Comparison of ENCODE assay signal across 13 cellular contexts in genomic region chr2:109134741-109135571, GRCh38. TPM values are rescaled to one million over a fixed set of nuclear protein-coding genes. Genes with fewer than 3 reads are reported as not detected.
DNase-seq lines count a peak whose midpoint lies in the region; ATAC-seq and TF ChIP-seq lines count a peak whose summit lies in the region.
"Had no signal": no experiment of that assay in that cellular context is flagged by ENCODE, and none has a peak within 500 bp of the region (broad histone marks: within the 10 kb centered on the region; RNA-seq: fewer than 3 reads in every experiment).

No MANE protein-coding gene starts in this region.

- ATAC-seq in HG02642 (IDR thresholded peaks at IDR 0.05; ENCODE audit: poor library complexity, unreplicated experiment) = peak; percentile 67
- ATAC-seq in stimulated activated naive B cell treated with anti-CD40 and anti-IgM and Interleukin-4, amounts not matched to agents 10 μg/mL and 1 μg/mL and 100 μg/mL, for 72 hours (replicated peaks) = peak; percentile 50 to 54
- ATAC-seq: A549, esophagus mucosa had no signal

- peaks cover 16 to 30% of the 10 kb centered on the region in 2 donors for H3K4me1 Mint-ChIP-seq in stimulated activated naive B cell treated with anti-CD40 and anti-IgM and Interleukin-4, amounts not matched to agents 10 μg/mL and 1 μg/mL and 100 μg/mL, for 72 hours

- H3K4me3 Mint-ChIP-seq in stimulated activated naive B cell treated with anti-CD40 and anti-IgM and Interleukin-4, amounts not matched to agents 10 μg/mL and 1 μg/mL and 100 μg/mL, for 72 hours = no peak overlapping the region
- H3K4me3 Mint-ChIP-seq: IgD-negative memory B cell had no signal

- H3K27ac ChIP-seq in VCaP = peak overlapping the region; percentile 23; the same call in 1 of the 2 replicates
- H3K27ac ChIP-seq: A549, breast epithelium had no signal

- H3K9me3 Mint-ChIP-seq in stimulated activated naive B cell treated with anti-CD40 and anti-IgM and Interleukin-4, amounts not matched to agents 10 μg/mL and 1 μg/mL and 100 μg/mL, for 72 hours = no peaks in the 10 kb centered on the region
- H3K9me3 Mint-ChIP-seq: IgD-negative memory B cell had no signal

- TF ChIP-seq CTCF in VCaP (conservative IDR thresholded peaks at IDR 0.05) = no peak

- peak; percentile 24 for DNase-seq in NK-92 treated with Interleukin-12 subunit alpha and Interleukin-12 subunit beta, amount 100 ng/mL, for 24 hours (lab: John Stamatoyannopoulos, UW)
- DNase-seq in NK-92 (lab: John Stamatoyannopoulos, UW; ENCODE audit: unreplicated experiment) (no peak), dermis blood vessel endothelial cell (no peak), foreskin melanocyte (no peak), NOMO-1 treated with dmso at 0.1 percent for 144 hours (lab: John Stamatoyannopoulos, UW; ENCODE audit: unreplicated experiment) (no peak)
- DNase-seq in stimulated activated naive B cell treated with anti-CD40 and anti-IgM and Interleukin-4, amounts not matched to agents 10 μg/mL and 1 μg/mL and 100 μg/mL, for 72 hours = no peak
- DNase-seq: EL had no signal

- peaks cover 2 to 3% of the 10 kb centered on the region in 2 donors for H3K36me3 Mint-ChIP-seq in stimulated activated naive B cell treated with anti-CD40 and anti-IgM and Interleukin-4, amounts not matched to agents 10 μg/mL and 1 μg/mL and 100 μg/mL, for 72 hours

- peaks cover 18 to 34% of the 10 kb centered on the region in 2 donors for H3K27me3 Mint-ChIP-seq in stimulated activated naive B cell treated with anti-CD40 and anti-IgM and Interleukin-4, amounts not matched to agents 10 μg/mL and 1 μg/mL and 100 μg/mL, for 72 hours

- H3K27ac Mint-ChIP-seq in stimulated activated naive B cell treated with anti-CD40 and anti-IgM and Interleukin-4, amounts not matched to agents 10 μg/mL and 1 μg/mL and 100 μg/mL, for 72 hours = no peak overlapping the region
- H3K27ac Mint-ChIP-seq: IgD-negative memory B cell had no signal

RNA-seq across cellular contexts. Expression of gene SH3RF3, which starts 6.0 kb away (rescaled TPM):
- total RNA-seq in dermis blood vessel endothelial cell = 7.7 and 13.5 TPM in 2 replicates
